11 cellular contexts compared by ENCODE assay signal in the genomic region with DNA sequence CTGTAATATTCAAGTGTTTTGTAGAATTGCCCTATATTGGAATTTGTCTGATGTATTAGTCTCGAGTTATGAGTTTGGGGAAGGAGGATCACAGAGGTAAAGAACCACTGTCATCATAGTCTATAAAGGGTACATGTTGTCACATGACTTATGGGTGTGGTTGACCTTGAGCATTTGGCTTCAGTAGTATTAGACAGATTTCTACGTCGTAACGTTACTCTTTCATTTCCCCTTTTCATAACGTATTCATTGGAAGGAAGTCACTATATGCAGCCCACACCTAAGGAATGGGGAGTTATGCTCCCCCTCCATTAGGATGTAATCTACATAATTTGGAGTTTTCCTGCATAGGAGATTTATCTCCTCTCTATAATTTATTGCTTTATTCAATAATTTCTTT.
DNase-seq lines count a peak whose midpoint lies in the region; ATAC-seq and TF ChIP-seq lines count a peak whose summit lies in the region.
"Had no signal": no experiment of that assay in that cellular context is flagged by ENCODE, and none has a peak within 500 bp of the region (broad histone marks: within the 10 kb centered on the region; RNA-seq: fewer than 3 reads in every experiment).

No MANE protein-coding gene starts in this region.

- DNase-seq in GM12865 (ENCODE audit: low read depth) (peak; percentile 48), HL-60 (ENCODE audit: low read depth in 1 of 2, low spot score in 1 of 2) (peak; percentile 24 to 41), activated B cell treated with CpG ODN at 0.5 μM for 24 hours (no peak), cardiac septum (ENCODE audit: low spot score) (no peak), LoVo (ENCODE audit: low spot score) (no peak)
- DNase-seq in activated naive CD4-positive, alpha-beta T cell treated with anti-CD3 and anti-CD28 coated beads, Interleukin-2, amount 10 ng/mL, durations not matched to agents 7 days and 5 days = no peak
- DNase-seq: NCI-H2171 had no signal

- POLR2A ChIA-PET in activated B cell treated with CpG ODN at 0.5 μM for 24 hours (lab: Charles Lee) = no interaction called here

- intact Hi-C loops in activated B cell treated with CpG ODN at 0.5 μM for 24 hours (cut with micrococcal nuclease) = loop anchor here (1.0 to 2.0 kb wide), 2 partner anchors 32 to 110 kb away; a partner anchor contains a TSS
- intact Hi-C loops in cardiac septum (cut with DNase I) = no loop called here

- H3K36me3 Mint-ChIP-seq in activated B cell treated with CpG ODN at 0.5 μM for 24 hours (ENCODE audit: low read depth) = no peaks in the 10 kb centered on the region
- H3K36me3 Mint-ChIP-seq in activated naive CD4-positive, alpha-beta T cell treated with anti-CD3 and anti-CD28 coated beads, Interleukin-2, amount 10 ng/mL, durations not matched to agents 7 days and 5 days = no peaks in the 10 kb centered on the region

- H3K27me3 Mint-ChIP-seq in activated B cell treated with CpG ODN at 0.5 μM for 24 hours = no peaks in the 10 kb centered on the region
- no peaks in the 10 kb centered on the region for H3K27me3 Mint-ChIP-seq in activated naive CD4-positive, alpha-beta T cell treated with anti-CD3 and anti-CD28 coated beads, Interleukin-2, amount 10 ng/mL, durations not matched to agents 7 days and 5 days

- peak overlapping the region; percentile 27; the same call in 1 of the 2 replicates for H3K27ac ChIP-seq in HL-60 (replicated peaks)
- H3K27ac ChIP-seq: hepatocyte had no signal

- H3K4me3 ChIP-seq in GM12865 (ENCODE audit: low read depth, low read length) (no peak overlapping the region), HL-60 (replicated peaks; ENCODE audit: insufficient read depth, low read length) (no peak overlapping the region)
- H3K4me3 ChIP-seq: hepatocyte had no signal

- peaks cover 61% of the 10 kb centered on the region for H3K4me1 Mint-ChIP-seq in activated B cell treated with CpG ODN at 0.5 μM for 24 hours
- peaks cover 37% of the 10 kb centered on the region for H3K4me1 Mint-ChIP-seq in activated naive CD4-positive, alpha-beta T cell treated with anti-CD3 and anti-CD28 coated beads, Interleukin-2, amount 10 ng/mL, durations not matched to agents 7 days and 5 days

- ATAC-seq in GM21723 (IDR thresholded peaks at IDR 0.05; ENCODE audit: unreplicated experiment) = peak; percentile 92
- ATAC-seq in activated B cell treated with CpG ODN at 0.5 μM for 24 hours (ENCODE audit: low read depth) = peak; percentile 87
- no peak for ATAC-seq in GM19455 (IDR thresholded peaks at IDR 0.05; ENCODE audit: unreplicated experiment)

- H3K4me3 Mint-ChIP-seq in activated B cell treated with CpG ODN at 0.5 μM for 24 hours = no peak overlapping the region
- no peak overlapping the region for H3K4me3 Mint-ChIP-seq in activated naive CD4-positive, alpha-beta T cell treated with anti-CD3 and anti-CD28 coated beads, Interleukin-2, amount 10 ng/mL, durations not matched to agents 7 days and 5 days
- H3K4me3 Mint-ChIP-seq: activated T-helper 1 cell treated with anti-CD3 and anti-CD28 coated beads, Interleukin-12 subunit alpha, Interleukin-12 subunit beta, Interleukin-2, Interleukin-4 antibody, amounts not matched to agents 30 ng/mL and 10 ng/mL and 1 ng/mL, durations not matched to agents 14 hours and 24 hours and 36 hours had no signal

- H3K27ac Mint-ChIP-seq in activated B cell treated with CpG ODN at 0.5 μM for 24 hours = peak overlapping the region; percentile 37
- no peak overlapping the region for H3K27ac Mint-ChIP-seq in activated naive CD4-positive, alpha-beta T cell treated with anti-CD3 and anti-CD28 coated beads, Interleukin-2, amount 10 ng/mL, durations not matched to agents 7 days and 5 days
- H3K27ac Mint-ChIP-seq: activated T-helper 1 cell treated with anti-CD3 and anti-CD28 coated beads, Interleukin-12 subunit alpha, Interleukin-12 subunit beta, Interleukin-2, Interleukin-4 antibody, amounts not matched to agents 30 ng/mL and 10 ng/mL and 1 ng/mL, durations not matched to agents 14 hours and 24 hours and 36 hours had no signal

- no peaks in the 10 kb centered on the region for H3K27me3 ChIP-seq in HL-60 (ENCODE audit: insufficient read depth, poor library complexity, severe bottlenecking)
- H3K27me3 ChIP-seq: hepatocyte had no signal

- TF ChIP-seq CTCF in GM12865 (IDR thresholded peaks at IDR 0.05; ENCODE audit: insufficient read depth, low read depth, low read length, missing control alignments) (no peak), HL-60 (IDR thresholded peaks at IDR 0.05; ENCODE audit: insufficient read depth, low read length) (no peak), activated B cell treated with CpG ODN at 0.5 μM for 24 hours (IDR thresholded peaks at IDR 0.05) (no peak)

- CTCF ChIA-PET in activated B cell treated with CpG ODN at 0.5 μM for 24 hours (lab: Charles Lee) = no interaction called here
- CTCF ChIA-PET in activated naive CD4-positive, alpha-beta T cell treated with anti-CD3 and anti-CD28 coated beads, Interleukin-2, amount 10 ng/mL, durations not matched to agents 7 days and 5 days (lab: Charles Lee) = no interaction called here

- H3K9me3 Mint-ChIP-seq in activated B cell treated with CpG ODN at 0.5 μM for 24 hours = no peaks in the 10 kb centered on the region
- H3K9me3 Mint-ChIP-seq in activated naive CD4-positive, alpha-beta T cell treated with anti-CD3 and anti-CD28 coated beads, Interleukin-2, amount 10 ng/mL, durations not matched to agents 7 days and 5 days = no peaks in the 10 kb centered on the region
- H3K9me3 Mint-ChIP-seq: activated T-helper 1 cell treated with anti-CD3 and anti-CD28 coated beads, Interleukin-12 subunit alpha, Interleukin-12 subunit beta, Interleukin-2, Interleukin-4 antibody, amounts not matched to agents 30 ng/mL and 10 ng/mL and 1 ng/mL, durations not matched to agents 14 hours and 24 hours and 36 hours had no signal

Comparison
In these comparisons a context has a peak if more than half of its experiments do, and no peak if none do; other contexts are left out.
1. DNase-seq: peak in GM12865 (single experiment) and HL-60 (2 of 2); none in activated B cell treated with CpG ODN at 0.5 μM for 24 hours (single experiment), activated naive CD4-positive, alpha-beta T cell treated with anti-CD3 and anti-CD28 coated beads, Interleukin-2, amount 10 ng/mL, durations not matched to agents 7 days and 5 days (single experiment), cardiac septum (single experiment) and LoVo (single experiment).